6 cellular contexts compared by ENCODE assay signal in genomic region chrX:153744210-153745066, GRCh38. TPM values are rescaled to one million over a fixed set of nuclear protein-coding genes. Genes with fewer than 3 reads are reported as not detected.
DNase-seq lines count a peak whose midpoint lies in the region; ATAC-seq and TF ChIP-seq lines count a peak whose summit lies in the region.

No MANE protein-coding gene starts in this region.

- H3K36me3 ChIP-seq in GM23338 (ENCODE audit: insufficient read depth) = no peaks in the 10 kb centered on the region

- H3K79me2 ChIP-seq in GM23338 (replicated peaks; ENCODE audit: insufficient read depth) = no peaks in the 10 kb centered on the region

- ATAC-seq in GM23338 (peak; percentile 50), HG02852 (IDR thresholded peaks at IDR 0.05; ENCODE audit: unreplicated experiment) (no peak)

- peak in 1 of 2 experiments; percentile 48; a peak in 2 of 4 replicates for TF ChIP-seq CTCF in GM23338 (conservative IDR thresholded peaks at IDR 0.05; ENCODE audit: low read depth in 2 of 2)
- peak; percentile 33 for TF ChIP-seq CTCF in astrocyte of the spinal cord (IDR thresholded peaks at IDR 0.05; ENCODE audit: low read depth, low read length)
- peak; percentile 37 for TF ChIP-seq CTCF in neural crest cell (conservative IDR thresholded peaks at IDR 0.05)

- H3K27me3 Mint-ChIP-seq in GM23338 (ENCODE audit: insufficient read depth, low read depth, poor library complexity) = peaks cover 3% of the 10 kb centered on the region
- H3K27me3 Mint-ChIP-seq in neural crest cell (ENCODE audit: low read depth) = no peaks in the 10 kb centered on the region

- H3F3A ChIP-seq in GM23338 (replicated peaks; ENCODE audit: low read depth) = no peaks in the 10 kb centered on the region

- peak overlapping the region; percentile 56; the same call in 1 of the 2 replicates for H3K27ac Mint-ChIP-seq in GM23338
- no peak overlapping the region for H3K27ac Mint-ChIP-seq in neural crest cell (ENCODE audit: unreplicated experiment)

- H3K9me3 Mint-ChIP-seq in GM23338 (no peaks in the 10 kb centered on the region), neural crest cell (no peaks in the 10 kb centered on the region)

- no peaks in the 10 kb centered on the region for H3K27me3 ChIP-seq in GM23338 (ENCODE audit: insufficient read depth)

- peak overlapping the region; percentile 75 for H3K4me2 ChIP-seq in GM23338

- no peaks in the 10 kb centered on the region for H3K4me1 ChIP-seq in GM23338 (ENCODE audit: insufficient read depth)

- H4K20me1 ChIP-seq in GM23338 (replicated peaks; ENCODE audit: insufficient read depth) = no peaks in the 10 kb centered on the region

- in situ Hi-C loops in astrocyte of the spinal cord (cut with HindIII; ENCODE audit: low sequenced_read_pairs) = no loop called here

- peaks cover 3% of the 10 kb centered on the region; the same call in 1 of the 3 replicates for H3K4me1 Mint-ChIP-seq in GM23338
- H3K4me1 Mint-ChIP-seq in neural crest cell = no peaks in the 10 kb centered on the region

- H3K36me3 Mint-ChIP-seq in GM23338 (ENCODE audit: low read depth) (no peaks in the 10 kb centered on the region; the same call in 2 of the 3 replicates), neural crest cell (ENCODE audit: low read depth) (no peaks in the 10 kb centered on the region)

- H2AFZ ChIP-seq in GM23338 = no peak overlapping the region; the same call in 1 of the 2 replicates

- DNase-seq in GM23338 (ENCODE audit: low spot score) (peak; percentile 48), astrocyte of the spinal cord (ENCODE audit: low read depth, low spot score) (no peak), neural crest cell (ENCODE audit: low read depth, low spot score) (peak; percentile 22), AG20443 (ENCODE audit: low spot score) (no peak), NCI-H1048 (lab: John Stamatoyannopoulos, UW) (no peak)

- H3K4me3 Mint-ChIP-seq in GM23338 (peak overlapping the region; percentile 79), neural crest cell (peak overlapping the region; percentile 31)

- no peaks in the 10 kb centered on the region for H3K9me2 ChIP-seq in GM23338 (ENCODE audit: insufficient read depth)

- H3K4me3 ChIP-seq in GM23338 (peak overlapping the region; percentile 54), astrocyte of the spinal cord (ENCODE audit: low read depth, low read length) (no peak overlapping the region)

- H3K27ac ChIP-seq in GM23338 (ENCODE audit: low read depth) = no peak overlapping the region

TF ChIP-seq in GM23338, 12 proteins besides CTCF, POLR2A, EP300 and RAD21:
- TF ChIP-seq EZH2phosphoT487 (IDR thresholded peaks at IDR 0.05; ENCODE audit: unreplicated experiment) (no peak), POLR2AphosphoS5 (IDR thresholded peaks at IDR 0.05; ENCODE audit: low read depth) (no peak), EZH2 (IDR thresholded peaks at IDR 0.05; ENCODE audit: low read depth, unreplicated experiment) (no peak), ZNF114 (CRISPR knock-in tag; IDR thresholded peaks at IDR 0.05) (no peak), CREB1 (CRISPR knock-in tag; IDR thresholded peaks at IDR 0.05; ENCODE audit: low read depth) (no peak), ZNF331 (CRISPR knock-in tag; IDR thresholded peaks at IDR 0.05; ENCODE audit: low read depth) (no peak)

RNA-seq across cellular contexts. Expression of gene PLXNB3, which starts 19.6 kb away (rescaled TPM):
- total RNA-seq in GM23338 (2014; rRNA removed; shearing (Covaris generic)) = 3.2 and 4.1 TPM in 2 replicates
- polyA plus RNA-seq in GM23338 (2016; fragmentation: Nextera tagmentation; extraction: Ambion mirVana) = 0.30 and 0.70 TPM in 2 replicates
- 15.7 and 16.2 TPM in 2 replicates for total RNA-seq in neural crest cell

RNA-seq across cellular contexts. Expression of gene ABCD1, which starts 19.8 kb away (rescaled TPM):
- total RNA-seq in GM23338 (2014; rRNA removed; shearing (Covaris generic)) = 4.0 and 8.9 TPM in 2 replicates
- 2.4 and 2.9 TPM in 2 replicates for polyA plus RNA-seq in GM23338 (2016; fragmentation: Nextera tagmentation; extraction: Ambion mirVana)
- 6.0 and 6.6 TPM in 2 replicates for total RNA-seq in neural crest cell

RNA-seq across cellular contexts. Expression of gene BCAP31, which starts 20.3 kb away (rescaled TPM):
- total RNA-seq in GM23338 (2014; rRNA removed; shearing (Covaris generic)) = 85.0 and 104 TPM in 2 replicates
- 136 and 145 TPM in 2 replicates for polyA plus RNA-seq in GM23338 (2016; fragmentation: Nextera tagmentation; extraction: Ambion mirVana)
- total RNA-seq in neural crest cell = 117 and 118 TPM in 2 replicates

RNA-seq across cellular contexts. Expression of gene SRPK3, which starts 36.4 kb away (rescaled TPM):
- total RNA-seq in GM23338 (2014; rRNA removed; shearing (Covaris generic)) = 0.23 TPM in 1 of 2 replicates, not detected in the other
- 0.15 and 0.19 TPM in 2 replicates for polyA plus RNA-seq in GM23338 (2016; fragmentation: Nextera tagmentation; extraction: Ambion mirVana)
- total RNA-seq in neural crest cell = 0.14 and 0.30 TPM in 2 replicates

RNA-seq across cellular contexts. Expression of gene IDH3G, which starts 49.7 kb away (rescaled TPM):
- 43.0 and 49.0 TPM in 2 replicates for total RNA-seq in GM23338 (2014; rRNA removed; shearing (Covaris generic))
- polyA plus RNA-seq in GM23338 (2016; fragmentation: Nextera tagmentation; extraction: Ambion mirVana) = 41.4 and 45.5 TPM in 2 replicates
- 50.2 and 52.6 TPM in 2 replicates for total RNA-seq in neural crest cell

Comparison
In these comparisons a context has a peak if more than half of its experiments do, and no peak if none do; other contexts are left out.
1. DNase-seq: peak in GM23338 (single experiment) and neural crest cell (single experiment); none in astrocyte of the spinal cord (single experiment), AG20443 (single experiment) and NCI-H1048 (single experiment).